ENCODE assay signal across 1 cellular context in genomic region chr2:30690126-30690561, GRCh38.
TF ChIP-seq lines count a peak whose summit lies in the region.

No MANE protein-coding gene starts in this region.

TF ChIP-seq in SK-N-SH treated with all-trans-retinoic acid at 6 μM for 48 hours, 23 proteins besides CTCF, POLR2A, EP300 and RAD21 (continued from another document):
- TF ChIP-seq CSRNP3 (CRISPR knock-in tag; IDR thresholded peaks at IDR 0.05) (no peak), TOX (CRISPR knock-in tag; IDR thresholded peaks at IDR 0.05; ENCODE audit: borderline replicate concordance) (no peak), ZC3H10 (CRISPR knock-in tag; IDR thresholded peaks at IDR 0.05) (no peak), OSR1 (CRISPR knock-in tag; IDR thresholded peaks at IDR 0.05) (no peak), PATZ1 (CRISPR knock-in tag; IDR thresholded peaks at IDR 0.05; ENCODE audit: borderline replicate concordance) (no peak)
TF ChIP-seq in SK-N-SH treated with all-trans-retinoic acid at 6 μM for 48 hours: peak in this region for 0.
